In the genomic region with DNA sequence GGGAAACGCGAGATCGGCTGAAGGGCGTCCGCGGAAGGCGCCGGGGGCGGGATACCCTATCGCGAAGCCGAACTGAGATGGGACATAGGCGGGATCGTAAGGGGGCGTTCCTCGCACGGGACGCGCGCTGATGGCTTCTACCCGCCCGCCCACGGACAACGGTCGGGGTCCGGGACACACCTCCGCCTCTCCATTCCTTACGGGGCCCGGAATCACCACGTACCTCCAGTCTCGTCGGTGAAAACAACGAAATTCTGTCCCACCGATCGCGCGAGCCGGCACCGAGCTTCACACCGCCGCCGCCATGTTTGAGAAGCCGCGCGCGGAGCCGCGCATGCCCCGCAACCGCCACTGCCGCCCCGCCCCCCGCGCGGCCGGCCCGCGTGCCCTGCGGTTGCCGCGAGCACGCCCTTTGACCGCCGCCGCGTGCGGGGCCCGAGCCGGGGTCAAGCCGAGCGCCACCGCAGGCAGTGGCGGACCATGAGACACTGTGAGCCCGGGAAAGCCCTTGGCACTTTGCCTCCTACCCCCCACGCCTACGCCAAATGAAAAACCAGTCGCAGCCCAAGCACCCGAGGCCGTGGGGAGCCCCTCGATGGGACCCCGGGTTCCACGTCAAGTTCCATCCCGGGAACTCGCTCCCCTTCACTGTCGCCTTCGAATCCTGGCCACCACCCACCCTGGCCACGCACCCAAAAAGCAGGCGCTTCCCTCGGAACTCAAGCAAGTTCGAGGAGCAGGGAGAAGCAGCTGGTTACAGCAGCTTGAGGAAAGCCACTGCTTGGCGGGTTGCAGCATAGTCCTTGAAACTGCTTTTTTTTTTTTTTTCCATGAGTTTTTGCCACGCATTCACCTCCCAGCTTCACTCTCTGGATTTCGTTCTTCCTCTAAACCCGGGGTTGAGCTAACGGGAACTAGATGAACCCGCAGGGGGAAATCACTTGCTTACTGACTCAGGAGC, we compare ENCODE assay signal across 1 cellular context.
TF ChIP-seq lines count a peak whose summit lies in the region.

Gene SCML2, minus strand, starts transcription at position 320 of the 961 bp plus-strand sequence. CDS start 20,617 bp downstream, outside the sequence.

TF ChIP-seq in K562, 482 proteins besides CTCF, POLR2A, EP300 and RAD21 (continued from another document and continues in another):
- no peak for TF ChIP-seq ID3 (CRISPR knock-in tag; IDR thresholded peaks at IDR 0.05)
- TF ChIP-seq ID3 (tag; IDR thresholded peaks at IDR 0.05): peak; percentile 57; the same call in 1 of the 2 replicates
- no peak for TF ChIP-seq PTRF (tag; IDR thresholded peaks at IDR 0.05)
- no peak for TF ChIP-seq PATZ1 (CRISPR knock-in tag; IDR thresholded peaks at IDR 0.05; ENCODE audit: borderline replicate concordance)
- no peak for TF ChIP-seq CLOCK (CRISPR knock-in tag; IDR thresholded peaks at IDR 0.05; ENCODE audit: borderline replicate concordance)
- peak; percentile 90 for TF ChIP-seq ZNF592 (IDR thresholded peaks at IDR 0.05)
- TF ChIP-seq, protein P1, sequence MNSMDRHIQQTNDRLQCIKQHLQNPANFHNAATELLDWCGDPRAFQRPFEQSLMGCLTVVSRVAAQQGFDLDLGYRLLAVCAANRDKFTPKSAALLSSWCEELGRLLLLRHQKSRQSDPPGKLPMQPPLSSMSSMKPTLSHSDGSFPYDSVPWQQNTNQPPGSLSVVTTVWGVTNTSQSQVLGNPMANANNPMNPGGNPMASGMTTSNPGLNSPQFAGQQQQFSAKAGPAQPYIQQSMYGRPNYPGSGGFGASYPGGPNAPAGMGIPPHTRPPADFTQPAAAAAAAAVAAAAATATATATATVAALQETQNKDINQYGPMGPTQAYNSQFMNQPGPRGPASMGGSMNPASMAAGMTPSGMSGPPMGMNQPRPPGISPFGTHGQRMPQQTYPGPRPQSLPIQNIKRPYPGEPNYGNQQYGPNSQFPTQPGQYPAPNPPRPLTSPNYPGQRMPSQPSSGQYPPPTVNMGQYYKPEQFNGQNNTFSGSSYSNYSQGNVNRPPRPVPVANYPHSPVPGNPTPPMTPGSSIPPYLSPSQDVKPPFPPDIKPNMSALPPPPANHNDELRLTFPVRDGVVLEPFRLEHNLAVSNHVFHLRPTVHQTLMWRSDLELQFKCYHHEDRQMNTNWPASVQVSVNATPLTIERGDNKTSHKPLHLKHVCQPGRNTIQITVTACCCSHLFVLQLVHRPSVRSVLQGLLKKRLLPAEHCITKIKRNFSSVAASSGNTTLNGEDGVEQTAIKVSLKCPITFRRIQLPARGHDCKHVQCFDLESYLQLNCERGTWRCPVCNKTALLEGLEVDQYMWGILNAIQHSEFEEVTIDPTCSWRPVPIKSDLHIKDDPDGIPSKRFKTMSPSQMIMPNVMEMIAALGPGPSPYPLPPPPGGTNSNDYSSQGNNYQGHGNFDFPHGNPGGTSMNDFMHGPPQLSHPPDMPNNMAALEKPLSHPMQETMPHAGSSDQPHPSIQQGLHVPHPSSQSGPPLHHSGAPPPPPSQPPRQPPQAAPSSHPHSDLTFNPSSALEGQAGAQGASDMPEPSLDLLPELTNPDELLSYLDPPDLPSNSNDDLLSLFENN (IDR thresholded peaks at IDR 0.05; ENCODE audit: low read depth in 2 of 2, low read length in 2 of 2): no peak
- no peak for TF ChIP-seq DNMT1 (IDR thresholded peaks at IDR 0.05)
- TF ChIP-seq ZBED1 (IDR thresholded peaks at IDR 0.05): no peak
- TF ChIP-seq ZNF512 (tag; IDR thresholded peaks at IDR 0.05): no peak
- TF ChIP-seq HES1 (IDR thresholded peaks at IDR 0.05; ENCODE audit: low read depth): peak; percentile 97
- TF ChIP-seq EWSR1 (IDR thresholded peaks at IDR 0.05; ENCODE audit: borderline replicate concordance, low read depth, partially characterized antibody): no peak
- TF ChIP-seq ZNF586 (CRISPR knock-in tag; conservative IDR thresholded peaks at IDR 0.05): no peak
- no peak for TF ChIP-seq POLR3G (IDR thresholded peaks at IDR 0.05; ENCODE audit: extremely low read depth, insufficient read length, insufficient replicate concordance)
- TF ChIP-seq NR1H2 (CRISPR knock-in tag; IDR thresholded peaks at IDR 0.05): no peak
- TF ChIP-seq NFE2L1 (tag; IDR thresholded peaks at IDR 0.05; ENCODE audit: borderline replicate concordance, low read depth): no peak
- no peak for TF ChIP-seq U2AF2 (optimal IDR thresholded peaks at IDR 0.05; ENCODE audit: low read depth, low read length)
- no peak for TF ChIP-seq ZNF311 (CRISPR knock-in tag; IDR thresholded peaks at IDR 0.05)
- TF ChIP-seq IFI16 (CRISPR knock-in tag; IDR thresholded peaks at IDR 0.05): no peak
- TF ChIP-seq ZNF175 (CRISPR knock-in tag; IDR thresholded peaks at IDR 0.05; ENCODE audit: low read depth): no peak
- no peak for TF ChIP-seq FIP1L1 (IDR thresholded peaks at IDR 0.05; ENCODE audit: low read depth, low read length, poor library complexity, severe bottlenecking)
- no peak for TF ChIP-seq MCM5 (IDR thresholded peaks at IDR 0.05; ENCODE audit: low read depth)
- TF ChIP-seq ZNF239 (CRISPR knock-in tag; IDR thresholded peaks at IDR 0.05): no peak
- TF ChIP-seq, protein P2, sequence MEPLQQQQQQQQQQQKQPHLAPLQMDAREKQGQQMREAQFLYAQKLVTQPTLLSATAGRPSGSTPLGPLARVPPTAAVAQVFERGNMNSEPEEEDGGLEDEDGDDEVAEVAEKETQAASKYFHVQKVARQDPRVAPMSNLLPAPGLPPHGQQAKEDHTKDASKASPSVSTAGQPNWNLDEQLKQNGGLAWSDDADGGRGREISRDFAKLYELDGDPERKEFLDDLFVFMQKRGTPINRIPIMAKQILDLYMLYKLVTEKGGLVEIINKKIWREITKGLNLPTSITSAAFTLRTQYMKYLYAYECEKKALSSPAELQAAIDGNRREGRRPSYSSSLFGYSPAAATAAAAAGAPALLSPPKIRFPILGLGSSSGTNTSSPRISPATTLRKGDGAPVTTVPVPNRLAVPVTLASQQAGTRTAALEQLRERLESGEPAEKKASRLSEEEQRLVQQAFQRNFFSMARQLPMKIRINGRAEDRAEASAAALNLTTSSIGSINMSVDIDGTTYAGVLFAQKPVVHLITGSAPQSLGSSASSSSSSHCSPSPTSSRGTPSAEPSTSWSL (CRISPR knock-in tag; IDR thresholded peaks at IDR 0.05; ENCODE audit: borderline replicate concordance): no peak
- no peak for TF ChIP-seq KDM2B (CRISPR knock-in tag; IDR thresholded peaks at IDR 0.05)
- TF ChIP-seq ZNF518B (CRISPR knock-in tag; IDR thresholded peaks at IDR 0.05): no peak
- no peak for TF ChIP-seq TEAD2 (tag; IDR thresholded peaks at IDR 0.05)
- TF ChIP-seq ZNF121 (CRISPR knock-in tag; conservative IDR thresholded peaks at IDR 0.05): no peak
- TF ChIP-seq RBM34 (IDR thresholded peaks at IDR 0.05; ENCODE audit: borderline replicate concordance, insufficient read depth, low read length): no peak
- TF ChIP-seq HLTF (IDR thresholded peaks at IDR 0.05): no peak
- TF ChIP-seq SMARCA5 (IDR thresholded peaks at IDR 0.05): no peak
- TF ChIP-seq PML (IDR thresholded peaks at IDR 0.05; ENCODE audit: low read length): no peak
- no peak for TF ChIP-seq SRSF7 (optimal IDR thresholded peaks at IDR 0.05; ENCODE audit: low read depth, low read length)
